22 cellular contexts compared by ENCODE assay signal in genomic region chr10:105259201-105259600, GRCh38.
A peak's percentile ranks its signal among the peaks of the same experiment; 100 is the strongest.
DNase-seq lines count a peak whose midpoint lies in the region; ATAC-seq lines count a peak whose summit lies in the region.
"Had no signal": no experiment of that assay in that cellular context is flagged by ENCODE, and none has a peak within 500 bp of the region (broad histone marks: within the 10 kb centered on the region; RNA-seq: fewer than 3 reads in every experiment).

No MANE protein-coding gene starts in this region.

- DNase-seq in NCI-H2029 (lab: John Stamatoyannopoulos, UW) (peak; percentile 1), NCI-H2029 treated with DMSO at 0.1 percent for 48 hours (lab: John Stamatoyannopoulos, UW) (no peak), NCI-H69 (lab: John Stamatoyannopoulos, UW) (peak; percentile 27), kidney tubule cell (ENCODE audit: low spot score) (peak; percentile 52)
- DNase-seq in stimulated activated naive B cell treated with anti-CD40 and anti-IgM and Interleukin-4, amounts not matched to agents 10 μg/mL and 1 μg/mL and 100 μg/mL, for 72 hours = no peak
- no peak for DNase-seq in activated T-cell treated with anti-CD3 and anti-CD28 coated beads, Interleukin-2, amount 50 U/mL, for 24 hours
- DNase-seq: 8988T; ACHN; BE2C; C1 segment of cervical spinal cord; CD4-positive, alpha-beta memory T cell; CD4-positive, CD25-positive, alpha-beta regulatory T cell; CD8-positive, alpha-beta memory T cell; COR-L47; DMS 273 treated with DMSO at 0.1 percent for 48 hours; DMS153; DMS53; DND-41; EL; GDM1 had no signal

- no peaks in the 10 kb centered on the region for H3K36me3 Mint-ChIP-seq in stimulated activated naive B cell treated with anti-CD40 and anti-IgM and Interleukin-4, amounts not matched to agents 10 μg/mL and 1 μg/mL and 100 μg/mL, for 72 hours
- H3K36me3 Mint-ChIP-seq in activated T-cell treated with anti-CD3 and anti-CD28 coated beads, Interleukin-2, amount 50 U/mL, for 24 hours (ENCODE audit: low read depth) = no peaks in the 10 kb centered on the region
- H3K36me3 Mint-ChIP-seq: CD14-positive monocyte; CD4-positive, alpha-beta memory T cell; CD4-positive, CD25-positive, alpha-beta regulatory T cell; CD8-positive, alpha-beta memory T cell had no signal

- ATAC-seq in stimulated activated naive B cell treated with anti-CD40 and anti-IgM and Interleukin-4, amounts not matched to agents 10 μg/mL and 1 μg/mL and 100 μg/mL, for 72 hours (replicated peaks) = no peak
- ATAC-seq: GM12878 had no signal

- no peak overlapping the region for H3K27ac Mint-ChIP-seq in stimulated activated naive B cell treated with anti-CD40 and anti-IgM and Interleukin-4, amounts not matched to agents 10 μg/mL and 1 μg/mL and 100 μg/mL, for 72 hours
- H3K27ac Mint-ChIP-seq in activated T-cell treated with anti-CD3 and anti-CD28 coated beads, Interleukin-2, amount 50 U/mL, for 24 hours = no peak overlapping the region
- H3K27ac Mint-ChIP-seq: CD14-positive monocyte; CD4-positive, alpha-beta memory T cell; CD4-positive, CD25-positive, alpha-beta regulatory T cell; CD8-positive, alpha-beta memory T cell had no signal

- H3K27me3 Mint-ChIP-seq in stimulated activated naive B cell treated with anti-CD40 and anti-IgM and Interleukin-4, amounts not matched to agents 10 μg/mL and 1 μg/mL and 100 μg/mL, for 72 hours = no peaks in the 10 kb centered on the region
- H3K27me3 Mint-ChIP-seq in activated T-cell treated with anti-CD3 and anti-CD28 coated beads, Interleukin-2, amount 50 U/mL, for 24 hours = no peaks in the 10 kb centered on the region
- H3K27me3 Mint-ChIP-seq: CD4-positive, alpha-beta memory T cell; CD4-positive, CD25-positive, alpha-beta regulatory T cell; CD8-positive, alpha-beta memory T cell had no signal

- H3K4me1 Mint-ChIP-seq in stimulated activated naive B cell treated with anti-CD40 and anti-IgM and Interleukin-4, amounts not matched to agents 10 μg/mL and 1 μg/mL and 100 μg/mL, for 72 hours = no peaks in the 10 kb centered on the region
- no peaks in the 10 kb centered on the region for H3K4me1 Mint-ChIP-seq in activated T-cell treated with anti-CD3 and anti-CD28 coated beads, Interleukin-2, amount 50 U/mL, for 24 hours (ENCODE audit: low read depth)
- H3K4me1 Mint-ChIP-seq: CD14-positive monocyte; CD4-positive, alpha-beta memory T cell; CD4-positive, CD25-positive, alpha-beta regulatory T cell; CD8-positive, alpha-beta memory T cell had no signal

- no peak overlapping the region for H3K4me3 Mint-ChIP-seq in stimulated activated naive B cell treated with anti-CD40 and anti-IgM and Interleukin-4, amounts not matched to agents 10 μg/mL and 1 μg/mL and 100 μg/mL, for 72 hours
- H3K4me3 Mint-ChIP-seq in activated T-cell treated with anti-CD3 and anti-CD28 coated beads, Interleukin-2, amount 50 U/mL, for 24 hours = no peak overlapping the region
- H3K4me3 Mint-ChIP-seq: CD14-positive monocyte; CD4-positive, alpha-beta memory T cell; CD4-positive, CD25-positive, alpha-beta regulatory T cell; CD8-positive, alpha-beta memory T cell had no signal

- H3K9me3 Mint-ChIP-seq in stimulated activated naive B cell treated with anti-CD40 and anti-IgM and Interleukin-4, amounts not matched to agents 10 μg/mL and 1 μg/mL and 100 μg/mL, for 72 hours = peaks cover 0 to 2% of the 10 kb centered on the region in 2 donors
- no peaks in the 10 kb centered on the region for H3K9me3 Mint-ChIP-seq in activated T-cell treated with anti-CD3 and anti-CD28 coated beads, Interleukin-2, amount 50 U/mL, for 24 hours

Comparison
In these comparisons a context has a peak if more than half of its experiments do, and no peak if none do; other contexts are left out.
1. DNase-seq: peak in NCI-H2029 (single experiment), NCI-H69 (single experiment) and kidney tubule cell (single experiment); none in NCI-H2029 treated with DMSO at 0.1 percent for 48 hours (single experiment), stimulated activated naive B cell treated with anti-CD40 and anti-IgM and Interleukin-4, amounts not matched to agents 10 μg/mL and 1 μg/mL and 100 μg/mL, for 72 hours (single experiment) and activated T-cell treated with anti-CD3 and anti-CD28 coated beads, Interleukin-2, amount 50 U/mL, for 24 hours (single experiment).